ENCODE assay signal across 10 cellular contexts in the genomic region with DNA sequence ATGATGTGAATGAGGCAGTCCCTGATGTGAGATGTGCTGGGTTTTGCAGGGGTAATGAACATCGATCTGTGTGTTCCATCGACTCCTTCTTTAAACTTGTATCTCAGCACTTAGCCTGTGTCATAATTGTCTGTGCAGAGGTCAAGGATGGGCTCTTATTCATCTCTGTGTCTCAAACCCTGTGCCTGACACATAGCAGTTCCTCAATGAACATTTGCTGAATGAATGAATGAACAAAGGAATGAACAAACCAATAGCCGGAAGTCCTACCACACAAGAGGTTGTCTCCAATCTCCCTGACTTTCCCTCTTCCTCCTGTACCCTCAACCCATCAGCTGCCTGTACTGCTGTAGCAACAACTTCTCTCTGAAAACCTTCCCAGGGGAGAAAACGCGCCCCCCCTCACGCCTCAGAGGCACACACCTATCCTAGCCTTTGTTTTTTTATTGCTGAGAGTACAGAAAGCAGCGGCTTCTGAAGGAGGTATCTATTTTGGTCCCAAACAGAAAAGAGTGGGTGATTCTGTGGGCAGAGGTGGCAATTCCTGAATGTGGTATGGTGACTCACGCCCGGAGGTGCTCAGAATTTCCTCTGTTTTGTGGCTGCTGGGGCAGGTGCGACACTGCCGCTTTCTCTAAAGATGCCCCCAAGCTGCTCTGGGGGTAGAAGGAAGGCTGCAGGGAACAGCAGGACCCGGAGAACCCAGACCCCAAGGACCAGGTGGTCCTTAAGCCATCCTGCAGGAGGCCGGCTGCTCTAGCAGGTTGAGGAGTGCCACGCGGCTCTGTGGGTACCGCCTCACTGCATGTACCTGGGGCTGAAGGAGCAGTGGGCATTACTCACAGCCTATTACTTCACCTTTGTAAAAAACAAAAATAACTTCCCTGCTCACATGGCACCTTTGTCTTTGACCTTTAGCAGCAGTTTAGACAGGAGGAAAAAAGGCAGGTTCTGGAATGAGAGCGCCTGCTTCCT. TPM values are rescaled to one million over a fixed set of nuclear protein-coding genes. Genes with fewer than 3 reads are reported as not detected.
A peak's percentile ranks its signal among the peaks of the same experiment; 100 is the strongest.
DNase-seq lines count a peak whose midpoint lies in the region; ATAC-seq lines count a peak whose summit lies in the region.
"Had no signal": no experiment of that assay in that cellular context is flagged by ENCODE, and none has a peak within 500 bp of the region (broad histone marks: within the 10 kb centered on the region; RNA-seq: fewer than 3 reads in every experiment).

No MANE protein-coding gene starts in this region.

- H3K36me3 Mint-ChIP-seq in CD8-positive, alpha-beta memory T cell = peaks cover 0 to 5% (median 0%) of the 10 kb centered on the region in 3 donors

- H2BK12ac ChIP-seq in neuronal stem cell (ENCODE audit: low read length) = no peak overlapping the region

- peaks cover 59% of the 10 kb centered on the region for H3K4me1 ChIP-seq in CD8-positive, alpha-beta memory T cell (ENCODE audit: insufficient read depth, low read length)
- H3K4me1 ChIP-seq in neuronal stem cell (ENCODE audit: control insufficient read depth in 2 of 2, insufficient read depth in 1 of 2, low read depth in 1 of 2, low read length in 2 of 2) = peaks cover 0 to 7% of the 10 kb centered on the region in 2 donors
- H3K4me1 ChIP-seq in HAP-1 = no peaks in the 10 kb centered on the region

- H3K4ac ChIP-seq in neuronal stem cell (ENCODE audit: low read length) = no peak overlapping the region

- peaks cover 69 to 89% (median 78%) of the 10 kb centered on the region in 3 donors for H3K4me1 Mint-ChIP-seq in CD8-positive, alpha-beta memory T cell

- H3K18ac ChIP-seq in neuronal stem cell (ENCODE audit: low read length) = no peak overlapping the region

- H2BK15ac ChIP-seq in neuronal stem cell (ENCODE audit: low read length) = no peak overlapping the region

- H4K8ac ChIP-seq in neuronal stem cell (ENCODE audit: low read depth, low read length) = no peak overlapping the region

- ATAC-seq in HG03108 (IDR thresholded peaks at IDR 0.05; ENCODE audit: unreplicated experiment) = peak; percentile 29
- ATAC-seq in stimulated activated naive CD8-positive, alpha-beta T cell treated with anti-CD3 and anti-CD28 coated beads, Interleukin-15, Interleukin-2, amounts not matched to agents 100 U/mL and 50 U/mL, for 24 hours = peak; percentile 63

- H2BK120ac ChIP-seq in neuronal stem cell (ENCODE audit: low read depth, low read length) = no peak overlapping the region

- H2AFZ ChIP-seq in neuronal stem cell (ENCODE audit: low read length) = no peak overlapping the region

- no peak overlapping the region for H4K91ac ChIP-seq in neuronal stem cell (ENCODE audit: low read depth, low read length, poor library complexity)

- no peak overlapping the region for H3K4me2 ChIP-seq in neuronal stem cell (ENCODE audit: insufficient read depth, low read length, poor library complexity, severe bottlenecking)

- H3K23ac ChIP-seq in neuronal stem cell (ENCODE audit: low read depth, low read length, poor library complexity) = no peak overlapping the region

- H3K27ac Mint-ChIP-seq in CD8-positive, alpha-beta memory T cell = peak overlapping the region; percentile 87 to 99 (median 96)

- H3K27me3 Mint-ChIP-seq in CD8-positive, alpha-beta memory T cell = peaks cover 0 to 5% of the 10 kb centered on the region in 2 donors

- POLR2A ChIA-PET in CD8-positive, alpha-beta memory T cell (lab: Charles Lee) = interaction anchor here (0.5 to 1.7 kb wide), 3 partner anchors 11 to 37 kb away, joined by 3 to 6 read pairs (median 4); no protein-coding TSS in a partner anchor

- H3K79me1 ChIP-seq in neuronal stem cell (ENCODE audit: low read depth, low read length) = no peaks in the 10 kb centered on the region

- H2AK5ac ChIP-seq in neuronal stem cell (ENCODE audit: low read depth, low read length) = no peak overlapping the region

- H3K36me3 ChIP-seq in CD8-positive, alpha-beta memory T cell (ENCODE audit: insufficient read depth, low read length) = no peaks in the 10 kb centered on the region
- H3K36me3 ChIP-seq in neuronal stem cell (replicated peaks in 1 of 2; ENCODE audit: control insufficient read depth in 2 of 2, insufficient read depth in 2 of 2, low read length in 2 of 2) (no peaks in the 10 kb centered on the region), HAP-1 (replicated peaks) (no peaks in the 10 kb centered on the region)
- H3K36me3 ChIP-seq: adrenal gland had no signal

- no peak overlapping the region for H2BK5ac ChIP-seq in neuronal stem cell (ENCODE audit: low read length)

- H3K4me3 ChIP-seq in CD8-positive, alpha-beta memory T cell (ENCODE audit: low read length) = peak overlapping the region; percentile 44
- H3K4me3 ChIP-seq in neuronal stem cell (ENCODE audit: low read length in 2 of 2) = no peak overlapping the region
- no peak overlapping the region for H3K4me3 ChIP-seq in HAP-1
- H3K4me3 ChIP-seq: adrenal gland had no signal

- H3K4me3 Mint-ChIP-seq in CD8-positive, alpha-beta memory T cell = peak overlapping the region; percentile 72 to 88 (median 84)

- in situ Hi-C loops in HAP-1 (cut with MboI; ENCODE audit: low sequenced_read_pairs) = no loop called here

- no peaks in the 10 kb centered on the region for H3K9me3 ChIP-seq in CD8-positive, alpha-beta memory T cell (ENCODE audit: low read length)
- H3K9me3 ChIP-seq in neuronal stem cell (replicated peaks in 1 of 2; ENCODE audit: control insufficient read depth in 2 of 2, insufficient read depth in 1 of 2, low read depth in 1 of 2, low read length in 2 of 2) = no peaks in the 10 kb centered on the region
- no peaks in the 10 kb centered on the region for H3K9me3 ChIP-seq in HAP-1
- H3K9me3 ChIP-seq: adrenal gland had no signal

- DNase-seq in CD8-positive, alpha-beta memory T cell = peak; percentile 65 to 86 (median 76)
- peak; percentile 90 for DNase-seq in activated CD8-positive, alpha-beta memory T cell treated with anti-CD3 and anti-CD28 coated beads for 24 hours
- DNase-seq in inferior parietal cortex (ENCODE audit: extremely low spot score) = peak; percentile 32
- peak; percentile 84 for DNase-seq in stimulated activated naive CD8-positive, alpha-beta T cell treated with anti-CD3 and anti-CD28 coated beads, Interleukin-15, Interleukin-2, amounts not matched to agents 100 U/mL and 50 U/mL, for 24 hours
- DNase-seq in NCI-H1436 (lab: John Stamatoyannopoulos, UW) = no peak
- no peak for DNase-seq in neuronal stem cell (ENCODE audit: low spot score)
- DNase-seq in HAP-1 (ENCODE audit: low spot score in 2 of 2) = no peak

- CTCF ChIA-PET in CD8-positive, alpha-beta memory T cell (lab: Charles Lee) = interaction anchor here (0.9 to 6.5 kb wide), 8 partner anchors 15 to 150 kb away, joined by 3 to 57 read pairs (median 8); a partner anchor contains a TSS

- H3K27ac ChIP-seq in CD8-positive, alpha-beta memory T cell (ENCODE audit: low read depth, low read length) = no peak overlapping the region
- no peak overlapping the region for H3K27ac ChIP-seq in neuronal stem cell (replicated peaks; ENCODE audit: low read length)

- H3K9ac ChIP-seq in neuronal stem cell (ENCODE audit: low read depth, low read length, poor library complexity) = no peak overlapping the region

- no peaks in the 10 kb centered on the region for H3K9me3 Mint-ChIP-seq in CD8-positive, alpha-beta memory T cell

- WGBS in neuronal stem cell (ENCODE audit: extremely low coverage in 2 of 2, insufficient read length in 2 of 2, insufficient replicate concordance in 1 of 2), 2 donors = no CpG with 5 or more reads among the region's 17 CpGs

- H3K14ac ChIP-seq in neuronal stem cell (ENCODE audit: low read length) = no peak overlapping the region

- H3K27me3 ChIP-seq in CD8-positive, alpha-beta memory T cell (ENCODE audit: insufficient read depth, low read length, poor library complexity, severe bottlenecking) = no peaks in the 10 kb centered on the region
- H3K27me3 ChIP-seq in neuronal stem cell (ENCODE audit: control insufficient read depth in 3 of 3, insufficient read depth in 3 of 3, low read depth in 1 of 3, low read length in 3 of 3) = peaks cover 0 to 7% (median 0%) of the 10 kb centered on the region in 3 experiments
- H3K27me3 ChIP-seq in HAP-1 (ENCODE audit: low read depth) = peaks cover 25% of the 10 kb centered on the region
- H3K27me3 ChIP-seq: adrenal gland had no signal

RNA-seq across cellular contexts. Expression of a gene that starts 9.6 kb away (rescaled TPM):
- 1,000 to 10,000 TPM; 1,178 to 1,224 TPM for total RNA-seq in CD8-positive, alpha-beta memory T cell
- 8.3 TPM for polyA plus RNA-seq in CD8-positive, alpha-beta memory T cell
- not detected for polyA plus RNA-seq in neuronal stem cell (2013, experiment 1 of 2)
- not detected for polyA plus RNA-seq in neuronal stem cell (2013, experiment 2 of 2)
- polyA plus RNA-seq: neural cell had no signal

RNA-seq across cellular contexts. Expression of a gene that starts 36.3 kb away (rescaled TPM):
- 100 to 1,000 TPM; 269 to 282 TPM for total RNA-seq in CD8-positive, alpha-beta memory T cell
- 91.8 TPM for polyA plus RNA-seq in CD8-positive, alpha-beta memory T cell
- 75.9 TPM for polyA plus RNA-seq in neuronal stem cell (2013, experiment 1 of 2)
- 76.3 TPM for polyA plus RNA-seq in neuronal stem cell (2013, experiment 2 of 2)

Comparison
In these comparisons a context has a peak if more than half of its experiments do, and no peak if none do; other contexts are left out.
1. DNase-seq: peak in CD8-positive, alpha-beta memory T cell (5 of 5), activated CD8-positive, alpha-beta memory T cell treated with anti-CD3 and anti-CD28 coated beads for 24 hours (single experiment), inferior parietal cortex (single experiment) and stimulated activated naive CD8-positive, alpha-beta T cell treated with anti-CD3 and anti-CD28 coated beads, Interleukin-15, Interleukin-2, amounts not matched to agents 100 U/mL and 50 U/mL, for 24 hours (single experiment); none in NCI-H1436 (single experiment), neuronal stem cell (single experiment) and HAP-1 (0 of 2).